Comparison of ENCODE assay signal across 10 cellular contexts in the genomic region with DNA sequence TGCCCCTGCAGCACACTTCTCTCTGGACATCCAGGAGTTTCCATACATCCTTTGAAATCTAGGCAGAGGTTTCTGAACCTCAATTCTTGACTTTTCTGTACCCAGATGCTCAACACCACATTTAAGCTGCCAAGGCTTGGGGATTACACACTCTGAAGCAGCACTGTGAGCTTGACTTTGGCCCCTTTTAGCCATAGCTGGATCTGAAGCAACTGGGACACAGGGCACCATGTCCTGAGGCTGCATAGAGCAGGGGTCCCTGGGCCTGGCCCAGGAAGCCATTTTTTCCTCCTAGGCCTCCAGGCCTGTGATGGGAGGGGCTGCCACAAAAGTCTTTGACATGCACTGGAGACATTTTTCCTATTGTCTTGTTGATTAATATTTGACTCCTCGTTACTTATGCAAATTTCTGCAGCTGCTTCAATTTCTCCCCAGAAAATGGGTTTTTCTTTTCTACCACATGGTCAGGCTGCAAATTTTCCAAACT.
"Had no signal": no experiment of that assay in that cellular context is flagged by ENCODE, and none has a peak within 500 bp of the region (broad histone marks: within the 10 kb centered on the region; RNA-seq: fewer than 3 reads in every experiment).

No MANE protein-coding gene starts in this region.

- H3K27ac Mint-ChIP-seq: GM23338, H9, HFFc6 had no signal

- H3K4me3 Mint-ChIP-seq: GM23338, H9, HFFc6 had no signal

- H3K9ac ChIP-seq: KMS-11 had no signal

- H3K27ac ChIP-seq: KMS-11 had no signal

- H3K4me3 ChIP-seq: GM23338 had no signal

- FAIRE-seq: H1, H54, HTR-8/SVneo had no signal

- DNase-seq: H9, HCEC 1CT, HFFc6, IMR-90, KBM-7 had no signal

- H3K4me1 Mint-ChIP-seq: GM23338, H9 had no signal

- H3K4me2 ChIP-seq: GM23338, KMS-11 had no signal

- ATAC-seq: GM23338 had no signal

- H2AFZ ChIP-seq: GM23338 had no signal
